14 cellular contexts compared by ENCODE assay signal in genomic region chr7:128270799-128271411, GRCh38. TPM values are rescaled to one million over a fixed set of nuclear protein-coding genes. Genes with fewer than 3 reads are reported as not detected.
A peak's percentile ranks its signal among the peaks of the same experiment; 100 is the strongest.
DNase-seq lines count a peak whose midpoint lies in the region; ATAC-seq, FAIRE-seq and TF ChIP-seq lines count a peak whose summit lies in the region.
"Had no signal": no experiment of that assay in that cellular context is flagged by ENCODE, and none has a peak within 500 bp of the region (broad histone marks: within the 10 kb centered on the region; RNA-seq: fewer than 3 reads in every experiment).

No MANE protein-coding gene starts in this region.

- H3K36me3 ChIP-seq in adipocyte (ENCODE audit: control insufficient read depth, insufficient read depth, low read length, severe bottlenecking) (no peaks in the 10 kb centered on the region), heart right ventricle (no peaks in the 10 kb centered on the region)
- H3K36me3 ChIP-seq: Peyer's patch, prostate gland, uterus had no signal

- TF ChIP-seq CTCF in heart right ventricle (IDR thresholded peaks at IDR 0.05): peak in 3 of 9 donors; percentile 13 to 21 (median 16)

- no peak for FAIRE-seq in H54 (lab: Jason Lieb, UNC)

- no peaks in the 10 kb centered on the region for H3K27me3 ChIP-seq in adipocyte (replicated peaks; ENCODE audit: control insufficient read depth, insufficient read depth, low read length)
- peaks cover 5 to 62% (median 52%) of the 10 kb centered on the region in 7 donors for H3K27me3 ChIP-seq in heart right ventricle
- H3K27me3 ChIP-seq: uterus had no signal

- TF ChIP-seq POLR2A in H54 (IDR thresholded peaks at IDR 0.05; ENCODE audit: low read depth, low read length): no peak

- H3K27ac ChIP-seq in heart right ventricle: no peak overlapping the region
- H3K27ac ChIP-seq: body of pancreas, Peyer's patch, prostate gland, uterus had no signal

- H3K4me1 ChIP-seq in adipocyte (ENCODE audit: control insufficient read depth, insufficient read depth, low read length): peaks cover 61% of the 10 kb centered on the region
- peaks cover 5 to 32% (median 26%) of the 10 kb centered on the region in 9 donors for H3K4me1 ChIP-seq in heart right ventricle
- H3K4me1 ChIP-seq: prostate gland had no signal

- intact Hi-C loops in heart right ventricle (cut with DNase I): no loop called here
- intact Hi-C loops in posterior vena cava (cut with DNase I): no loop called here

- peak; percentile 43 for DNase-seq in AG20443 (ENCODE audit: low spot score)
- DNase-seq in adipocyte (ENCODE audit: low read depth): no peak
- DNase-seq in heart right ventricle: peak in 1 of 2 donors; percentile 20
- DNase-seq in posterior vena cava (ENCODE audit: low spot score): peak; percentile 78
- DNase-seq in H54 (ENCODE audit: insufficient read length, low spot score): no peak
- no peak for DNase-seq in inferior parietal cortex (ENCODE audit: extremely low spot score)
- DNase-seq in NCI-H2107 treated with DMSO at 0.1 percent for 48 hours (lab: John Stamatoyannopoulos, UW; ENCODE audit: unreplicated experiment): no peak
- DNase-seq: Peyer's patch, uterus had no signal

- H3K9ac ChIP-seq in adipocyte (ENCODE audit: low read length): peak overlapping the region; percentile 72

- H3K4me3 ChIP-seq in adipocyte (ENCODE audit: low read length) (peak overlapping the region; percentile 62), heart right ventricle (peak overlapping the region in 8 of 10 donors; percentile 28 to 55 (median 45))
- H3K4me3 ChIP-seq: body of pancreas had no signal

- H3K9me3 ChIP-seq in adipocyte (ENCODE audit: control insufficient read depth, low read length) (no peaks in the 10 kb centered on the region), heart right ventricle (no peaks in the 10 kb centered on the region)
- H3K9me3 ChIP-seq: body of pancreas, Peyer's patch, prostate gland, uterus had no signal

- ATAC-seq in heart right ventricle (peak in 6 of 8 donors; percentile 26 to 46 (median 36)), GM19324 (IDR thresholded peaks at IDR 0.05; ENCODE audit: low FRiP score, unreplicated experiment) (no peak)
- ATAC-seq: body of pancreas had no signal

- WGBS in heart right ventricle, 2 donors: 11 to 12% methylated on average over 39 of the region's 39 CpGs

RNA-seq across cellular contexts. Expression of gene LEP, which starts 29.8 kb away (rescaled TPM):
- total RNA-seq in heart right ventricle: 1 to 10 TPM in 4 of 10 donors, under 1 TPM in 4, not detected in 2; 0.10 to 5.0 (median 1.0) TPM
- under 1 TPM; 0.13 to 0.73 TPM for polyA plus RNA-seq in heart right ventricle
- 1 to 10 TPM; 1.5 to 5.2 TPM for total RNA-seq in posterior vena cava
- total RNA-seq: fibroblast of villous mesenchyme, LHCN-M2, prostate gland, uterus had no signal

Comparison
In these comparisons a context has a peak if more than half of its experiments do, and no peak if none do; other contexts are left out.
1. DNase-seq: peak in AG20443 (single experiment) and posterior vena cava (single experiment); none in adipocyte (single experiment), H54 (single experiment), inferior parietal cortex (single experiment) and NCI-H2107 treated with DMSO at 0.1 percent for 48 hours (single experiment).